Comparison of ENCODE assay signal across 17 cellular contexts in the genomic region with DNA sequence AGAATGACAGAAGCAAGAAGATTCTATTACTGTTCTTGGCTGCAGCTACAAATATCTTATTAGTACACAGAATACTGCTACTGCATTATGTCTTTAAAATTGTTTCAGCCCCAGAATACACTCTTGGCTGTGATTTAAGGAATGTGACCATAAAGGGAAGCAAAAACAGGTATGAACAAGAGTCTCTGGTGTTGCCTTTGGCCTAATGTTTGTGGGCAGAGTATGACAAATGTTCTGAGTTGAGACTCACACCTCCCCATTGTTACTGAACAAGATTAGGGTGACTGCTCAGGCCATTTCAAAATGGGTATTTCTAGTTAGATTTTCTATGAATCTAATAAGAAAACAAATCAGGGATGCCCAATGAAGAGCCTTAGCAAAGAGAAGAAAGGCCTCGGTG. TPM values are rescaled to one million over a fixed set of nuclear protein-coding genes. Genes with fewer than 3 reads are reported as not detected.
A peak's percentile ranks its signal among the peaks of the same experiment; 100 is the strongest.
DNase-seq lines count a peak whose midpoint lies in the region; ATAC-seq and TF ChIP-seq lines count a peak whose summit lies in the region.
"Had no signal": no experiment of that assay in that cellular context is flagged by ENCODE, and none has a peak within 500 bp of the region (broad histone marks: within the 10 kb centered on the region; RNA-seq: fewer than 3 reads in every experiment).

No MANE protein-coding gene starts in this region.

- H3K27ac Mint-ChIP-seq in MCF 10A (ENCODE audit: low read depth, unreplicated experiment) = peak overlapping the region; percentile 72
- H3K27ac Mint-ChIP-seq: B cell, H9 had no signal

- DNase-seq in MCF 10A (ENCODE audit: unreplicated experiment) (peak; percentile 76), breast epithelium (ENCODE audit: low spot score in 2 of 2) (no peak), SK-N-MC (ENCODE audit: low read depth, low spot score) (no peak), epithelial cell of proximal tubule (ENCODE audit: low read depth) (peak; percentile 7), renal cortical epithelial cell (ENCODE audit: low read depth) (peak; percentile 42), glomerular visceral epithelial cell (ENCODE audit: extremely low spot score) (no peak), medulla oblongata (ENCODE audit: extremely low spot score) (no peak)
- DNase-seq: 8988T, DMS79 treated with DMSO at 0.1 percent for 48 hours, H9, NCI-H1694, NCI-H510A treated with DMSO at 0.1 percent for 48 hours, NCI-H82 had no signal

- H3K27ac ChIP-seq in breast epithelium (peak overlapping the region in 1 of 2 donors; percentile 12), SK-N-MC (peak overlapping the region; percentile 83)

- CTCF ChIA-PET in MCF 10A (lab: Yijun Ruan, JAX) = interaction anchor here (0.6 to 1.1 kb wide), 3 partner anchors 28 to 394 kb away, joined by 3 to 4 read pairs (median 3); a partner anchor contains a TSS

- H3K4me3 ChIP-seq in breast epithelium = no peak overlapping the region
- no peak overlapping the region for H3K4me3 ChIP-seq in SK-N-MC
- no peak overlapping the region for H3K4me3 ChIP-seq in epithelial cell of proximal tubule (ENCODE audit: low read depth, low read length)
- H3K4me3 ChIP-seq: K562 had no signal

- no peaks in the 10 kb centered on the region for H3K36me3 Mint-ChIP-seq in MCF 10A (ENCODE audit: insufficient read depth, unreplicated experiment)

- BruUV-seq in MCF 10A (replicated peaks; lab: Mats Ljungman, UMichigan) = no TSS peak

- POLR2A ChIA-PET in MCF 10A (lab: Yijun Ruan, JAX) = interaction anchor here (0.6 to 1.2 kb wide), 3 partner anchors 27 to 1808 kb away, joined by 3 to 4 read pairs (median 3); no protein-coding TSS in a partner anchor

- no peaks in the 10 kb centered on the region for H3K9me3 Mint-ChIP-seq in MCF 10A (ENCODE audit: unreplicated experiment)

- no peaks in the 10 kb centered on the region for H3K27me3 Mint-ChIP-seq in MCF 10A (ENCODE audit: insufficient read depth, unreplicated experiment)

- H3K9ac ChIP-seq in SK-N-MC (ENCODE audit: insufficient read length) = no peak overlapping the region

- H3K27me3 ChIP-seq in breast epithelium = peaks cover 0 to 24% of the 10 kb centered on the region in 2 donors

- H3K9me3 ChIP-seq in breast epithelium (peaks cover 0 to 3% of the 10 kb centered on the region in 2 donors), SK-N-MC (ENCODE audit: low read depth, low read length) (no peaks in the 10 kb centered on the region)

- no peaks in the 10 kb centered on the region for H3K36me3 ChIP-seq in breast epithelium
- no peaks in the 10 kb centered on the region for H3K36me3 ChIP-seq in SK-N-MC (ENCODE audit: insufficient read depth, low read length)

- H3K4me1 Mint-ChIP-seq in MCF 10A (ENCODE audit: insufficient read depth, unreplicated experiment) = peaks cover 6% of the 10 kb centered on the region
- H3K4me1 Mint-ChIP-seq: B cell had no signal

- intact Hi-C loops in MCF 10A (cut with micrococcal nuclease) = no loop called here
- intact Hi-C loops in breast epithelium (cut with DNase I; ENCODE audit: low total_unique reads) = no loop called here

- TF ChIP-seq CTCF in MCF 10A (IDR thresholded peaks at IDR 0.05; ENCODE audit: unreplicated experiment) (no peak), breast epithelium (IDR thresholded peaks at IDR 0.05) (no peak), epithelial cell of proximal tubule (conservative IDR thresholded peaks at IDR 0.05; ENCODE audit: low read depth, low read length) (no peak)

- H3K4me1 ChIP-seq in breast epithelium = no peaks in the 10 kb centered on the region

- H3K4me3 Mint-ChIP-seq in MCF 10A (ENCODE audit: unreplicated experiment) = no peak overlapping the region
- H3K4me3 Mint-ChIP-seq: B cell, H9 had no signal

- ATAC-seq in GM21529 (IDR thresholded peaks at IDR 0.05; ENCODE audit: unreplicated experiment) = no peak
- ATAC-seq: K562 had no signal

- no peak for TF ChIP-seq POLR2A in breast epithelium (IDR thresholded peaks at IDR 0.05)

RNA-seq across cellular contexts. Expression of a gene that starts 28.5 kb away (rescaled TPM):
- 0.96 and 0.98 TPM in 2 replicates for total RNA-seq in MCF 10A (2022)
- total RNA-seq in breast epithelium = 10 to 100 TPM in 2 of 3 donors, not detected in 1; 74.7 to 78.6 TPM
- 0.80 TPM in 1 of 2 replicates, not detected in the other for total RNA-seq in epithelial cell of proximal tubule
- 0.30 and 1.6 TPM in 2 replicates for total RNA-seq in renal cortical epithelial cell
- total RNA-seq: B cell, G401 had no signal

RNA-seq across cellular contexts. Expression of a gene that starts 28.9 kb away (rescaled TPM):
- total RNA-seq in MCF 10A (2022) (8.6 and 11.2 TPM in 2 replicates), breast epithelium (10 to 100 TPM in 2 of 3 donors, under 1 TPM in 1; 0.32 to 80.6 (median 74.4) TPM), epithelial cell of proximal tubule (8.2 and 9.1 TPM in 2 replicates), renal cortical epithelial cell (0.40 and 8.2 TPM in 2 replicates)
- total RNA-seq: B cell, G401 had no signal

Comparison
In these comparisons a context has a peak if more than half of its experiments do, and no peak if none do; other contexts are left out.
1. DNase-seq: peak in MCF 10A (single experiment), epithelial cell of proximal tubule (single experiment) and renal cortical epithelial cell (single experiment); none in breast epithelium (0 of 2), SK-N-MC (single experiment), glomerular visceral epithelial cell (single experiment) and medulla oblongata (single experiment).